Comparison of ENCODE assay signal across 8 cellular contexts in genomic region chr19:9793051-9793591, GRCh38. TPM values are rescaled to one million over a fixed set of nuclear protein-coding genes. Genes with fewer than 3 reads are reported as not detected.
A peak's percentile ranks its signal among the peaks of the same experiment; 100 is the strongest.
DNase-seq lines count a peak whose midpoint lies in the region; ATAC-seq and TF ChIP-seq lines count a peak whose summit lies in the region.

No MANE protein-coding gene starts in this region.

- no peaks in the 10 kb centered on the region for H3K9me3 ChIP-seq in CD8-positive, alpha-beta T cell (ENCODE audit: low read length)
- no peaks in the 10 kb centered on the region for H3K9me3 ChIP-seq in muscle layer of colon (ENCODE audit: low read length)

- ATAC-seq in CD8-positive, alpha-beta T cell = peak; percentile 6
- ATAC-seq in activated CD8-positive, alpha-beta T cell treated with anti-CD3 and anti-CD28 coated beads, Interleukin-2, amount 10 ng/mL, durations not matched to agents 7 days and 5 days = peak; percentile 17
- no peak for ATAC-seq in GM21786 (IDR thresholded peaks at IDR 0.05; ENCODE audit: unreplicated experiment)

- H3K4me3 Mint-ChIP-seq in CD8-positive, alpha-beta T cell = peak overlapping the region; percentile 87
- peak overlapping the region; percentile 77 for H3K4me3 Mint-ChIP-seq in activated CD8-positive, alpha-beta T cell treated with anti-CD3 and anti-CD28 coated beads, Interleukin-2, amount 10 ng/mL, durations not matched to agents 7 days and 5 days

- intact Hi-C loops in CD8-positive, alpha-beta T cell (cut with DNase I, micrococcal nuclease) = loop anchor here (1.0 to 10.0 kb wide), 5 partner anchors 8 to 486 kb away; partner anchors contain the start of genes ZNF266 (in 1 of the 2), ZNF559 (in 1 of the 2) and ZNF699 (in 1 of the 2)

- H3K27ac ChIP-seq in CD8-positive, alpha-beta T cell (ENCODE audit: low read depth, low read length) = peak overlapping the region; percentile 84
- H3K27ac ChIP-seq in epithelial cell of prostate (peak overlapping the region; percentile 51), muscle layer of colon (ENCODE audit: low read depth, low read length) (peak overlapping the region; percentile 84)

- CTCF ChIA-PET in CD8-positive, alpha-beta T cell (lab: Charles Lee) = interaction anchor here (1.3 to 1.5 kb wide), 2 partner anchors 167 to 206 kb away, joined by 4 to 9 read pairs; no protein-coding TSS in a partner anchor
- CTCF ChIA-PET in activated CD8-positive, alpha-beta T cell treated with anti-CD3 and anti-CD28 coated beads, Interleukin-2, amount 10 ng/mL, durations not matched to agents 7 days and 5 days (lab: Charles Lee) = interaction anchor here (1.5 to 1.6 kb wide), 2 partner anchors 168 to 206 kb away, joined by 4 to 8 read pairs; no protein-coding TSS in a partner anchor
- CTCF ChIA-PET in GM10248 (lab: Yijun Ruan, JAX) = interaction anchor here (0.8 to 1.5 kb wide), 4 partner anchors 13 to 588 kb away, joined by 3 to 10 read pairs (median 4); no protein-coding TSS in a partner anchor

- POLR2A ChIA-PET in CD8-positive, alpha-beta T cell (lab: Charles Lee) = interaction anchor here (0.6 to 1.2 kb wide), 6 partner anchors 15 to 172 kb away, joined by 3 to 4 read pairs (median 4); partner anchors contain the start of genes FBXL12, ZNF561 and ZNF846
- POLR2A ChIA-PET in activated CD8-positive, alpha-beta T cell treated with anti-CD3 and anti-CD28 coated beads, Interleukin-2, amount 10 ng/mL, durations not matched to agents 7 days and 5 days (lab: Charles Lee) = interaction anchor here (1.3 to 1.5 kb wide), 3 partner anchors 25 to 208 kb away, joined by 3 to 6 read pairs (median 5); partner anchors contain the start of genes FBXL12 and ZNF846
- POLR2A ChIA-PET in GM10248 (lab: Yijun Ruan, JAX) = no interaction called here

- peaks cover 26% of the 10 kb centered on the region for H3K4me1 Mint-ChIP-seq in CD8-positive, alpha-beta T cell (ENCODE audit: low read depth)
- peaks cover 28% of the 10 kb centered on the region for H3K4me1 Mint-ChIP-seq in activated CD8-positive, alpha-beta T cell treated with anti-CD3 and anti-CD28 coated beads, Interleukin-2, amount 10 ng/mL, durations not matched to agents 7 days and 5 days (ENCODE audit: low read depth)

- peak overlapping the region; percentile 85 for H3K4me3 ChIP-seq in CD8-positive, alpha-beta T cell (ENCODE audit: low read depth, low read length)
- peak overlapping the region; percentile 59 for H3K4me3 ChIP-seq in Jurkat, Clone E6-1 (ENCODE audit: low read length)
- peak overlapping the region; percentile 52 to 84 for H3K4me3 ChIP-seq in muscle layer of colon (ENCODE audit: low read depth in 1 of 2, low read length in 2 of 2)

- no peak for TF ChIP-seq CTCF in CD8-positive, alpha-beta T cell (IDR thresholded peaks at IDR 0.05)
- TF ChIP-seq CTCF in GM10248 (IDR thresholded peaks at IDR 0.05; ENCODE audit: control extremely low read depth, extremely low read depth, low read depth, missing control alignments) = no peak

- H3K36me3 Mint-ChIP-seq in CD8-positive, alpha-beta T cell = no peaks in the 10 kb centered on the region
- H3K36me3 Mint-ChIP-seq in activated CD8-positive, alpha-beta T cell treated with anti-CD3 and anti-CD28 coated beads, Interleukin-2, amount 10 ng/mL, durations not matched to agents 7 days and 5 days (ENCODE audit: low read depth) = peaks cover 4% of the 10 kb centered on the region

- H3K27me3 ChIP-seq in CD8-positive, alpha-beta T cell (ENCODE audit: insufficient read depth, low read length) = no peaks in the 10 kb centered on the region
- H3K27me3 ChIP-seq in muscle layer of colon (ENCODE audit: control insufficient read depth in 1 of 2, insufficient read depth in 2 of 2, low read length in 2 of 2) = no peaks in the 10 kb centered on the region

- H3K27me3 Mint-ChIP-seq in CD8-positive, alpha-beta T cell (ENCODE audit: low read depth) = no peaks in the 10 kb centered on the region
- H3K27me3 Mint-ChIP-seq in activated CD8-positive, alpha-beta T cell treated with anti-CD3 and anti-CD28 coated beads, Interleukin-2, amount 10 ng/mL, durations not matched to agents 7 days and 5 days (ENCODE audit: low read depth) = no peaks in the 10 kb centered on the region

- peak in 6 of 7 experiments; percentile 48 to 77 (median 59) for DNase-seq in CD8-positive, alpha-beta T cell
- peak; percentile 74 for DNase-seq in Jurkat, Clone E6-1 (ENCODE audit: low read depth, low spot score)
- peak; percentile 78 for DNase-seq in activated CD8-positive, alpha-beta T cell treated with anti-CD3 and anti-CD28 coated beads, Interleukin-2, amount 10 ng/mL, durations not matched to agents 7 days and 5 days
- no peak for DNase-seq in epithelial cell of prostate (ENCODE audit: low read depth, low spot score)
- DNase-seq in stimulated activated CD8-positive, alpha-beta memory T cell treated with anti-CD3 and anti-CD28 coated beads, Interleukin-7, amount 100 ng/mL, for 24 hours (ENCODE audit: low read depth) = peak; percentile 35
- no peak for DNase-seq in GM10248 (ENCODE audit: extremely low spot score)

- H3K27ac Mint-ChIP-seq in CD8-positive, alpha-beta T cell = peak overlapping the region; percentile 92
- peak overlapping the region; percentile 90 for H3K27ac Mint-ChIP-seq in activated CD8-positive, alpha-beta T cell treated with anti-CD3 and anti-CD28 coated beads, Interleukin-2, amount 10 ng/mL, durations not matched to agents 7 days and 5 days

- peaks cover 3% of the 10 kb centered on the region for H3K9me3 Mint-ChIP-seq in CD8-positive, alpha-beta T cell
- no peaks in the 10 kb centered on the region for H3K9me3 Mint-ChIP-seq in activated CD8-positive, alpha-beta T cell treated with anti-CD3 and anti-CD28 coated beads, Interleukin-2, amount 10 ng/mL, durations not matched to agents 7 days and 5 days (ENCODE audit: insufficient read depth)

- peak overlapping the region; percentile 49 for H3K9ac ChIP-seq in muscle layer of colon (ENCODE audit: low read length)

- H3K4me1 ChIP-seq in CD8-positive, alpha-beta T cell (ENCODE audit: insufficient read depth, low read length) = peaks cover 11% of the 10 kb centered on the region
- no peaks in the 10 kb centered on the region for H3K4me1 ChIP-seq in muscle layer of colon (ENCODE audit: insufficient read depth, low read length)

- no peaks in the 10 kb centered on the region for H3K36me3 ChIP-seq in CD8-positive, alpha-beta T cell (ENCODE audit: insufficient read depth, low read length)
- H3K36me3 ChIP-seq in muscle layer of colon (ENCODE audit: insufficient read depth, low read length) = no peaks in the 10 kb centered on the region

RNA-seq across cellular contexts. Expression of gene ZNF846, which starts 24.6 kb away (rescaled TPM):
- 1 to 10 TPM; 6.4 to 8.2 TPM for total RNA-seq in CD8-positive, alpha-beta T cell
- polyA plus RNA-seq in Jurkat, Clone E6-1 (2012; ENCODE audit: insufficient read depth, insufficient read length) = not detected
- 10 to 100 TPM in 1 of 2 experiments, 1 to 10 TPM in 1; 9.4 to 12.5 TPM for total RNA-seq in activated CD8-positive, alpha-beta T cell treated with anti-CD3 and anti-CD28 coated beads, Interleukin-2, amount 10 ng/mL, durations not matched to agents 7 days and 5 days

RNA-seq across cellular contexts. Expression of gene FBXL12, which starts 25.8 kb away (rescaled TPM):
- 10 to 100 TPM; 38.9 to 41.3 TPM for total RNA-seq in CD8-positive, alpha-beta T cell
- polyA plus RNA-seq in Jurkat, Clone E6-1 (2012; ENCODE audit: insufficient read depth, insufficient read length) = 22.3 TPM
- total RNA-seq in activated CD8-positive, alpha-beta T cell treated with anti-CD3 and anti-CD28 coated beads, Interleukin-2, amount 10 ng/mL, durations not matched to agents 7 days and 5 days = 10 to 100 TPM; 26.4 to 29.0 TPM

RNA-seq across cellular contexts. Expression of gene UBL5, which starts 34.6 kb away (rescaled TPM):
- total RNA-seq in CD8-positive, alpha-beta T cell = 100 to 1,000 TPM; 161 to 173 TPM
- polyA plus RNA-seq in Jurkat, Clone E6-1 (2012; ENCODE audit: insufficient read depth, insufficient read length) = 803 TPM
- 100 to 1,000 TPM; 383 to 395 TPM for total RNA-seq in activated CD8-positive, alpha-beta T cell treated with anti-CD3 and anti-CD28 coated beads, Interleukin-2, amount 10 ng/mL, durations not matched to agents 7 days and 5 days

RNA-seq across cellular contexts. Expression of gene PIN1, which starts 42.0 kb away (rescaled TPM):
- 10 to 100 TPM; 42.4 to 42.7 TPM for total RNA-seq in CD8-positive, alpha-beta T cell
- 198 TPM for polyA plus RNA-seq in Jurkat, Clone E6-1 (2012; ENCODE audit: insufficient read depth, insufficient read length)
- 100 to 1,000 TPM; 114 to 117 TPM for total RNA-seq in activated CD8-positive, alpha-beta T cell treated with anti-CD3 and anti-CD28 coated beads, Interleukin-2, amount 10 ng/mL, durations not matched to agents 7 days and 5 days

Comparison
In these comparisons a context has a peak if more than half of its experiments do, and no peak if none do; other contexts are left out.
1. DNase-seq: peak in CD8-positive, alpha-beta T cell (6 of 7), Jurkat, Clone E6-1 (single experiment), activated CD8-positive, alpha-beta T cell treated with anti-CD3 and anti-CD28 coated beads, Interleukin-2, amount 10 ng/mL, durations not matched to agents 7 days and 5 days (single experiment) and stimulated activated CD8-positive, alpha-beta memory T cell treated with anti-CD3 and anti-CD28 coated beads, Interleukin-7, amount 100 ng/mL, for 24 hours (single experiment); none in epithelial cell of prostate (single experiment) and GM10248 (single experiment).
2. Peak in every context shown above with its lines, with median percentiles within 50 percentile points of each other: H3K27ac ChIP-seq and H3K4me3 ChIP-seq.